30 cellular contexts compared by ENCODE assay signal in the genomic region with DNA sequence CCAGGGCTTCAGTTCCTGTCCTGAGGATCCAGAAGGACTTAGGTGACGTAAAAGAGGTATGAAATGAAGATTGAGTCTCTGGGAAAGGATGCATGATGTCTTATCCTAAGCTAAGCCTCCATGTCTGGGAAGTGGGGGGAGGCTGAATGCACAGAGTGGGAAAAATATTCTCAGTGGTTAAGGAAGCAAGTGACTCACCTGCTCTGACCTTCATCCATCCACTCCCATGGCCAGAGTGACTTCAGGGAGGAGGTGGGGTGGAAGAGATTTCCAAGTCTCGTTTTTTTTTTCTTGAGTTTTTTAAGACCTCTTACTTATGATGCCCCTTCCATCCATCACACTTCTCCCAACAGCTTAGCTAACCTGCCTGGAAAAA. TPM values are rescaled to one million over a fixed set of nuclear protein-coding genes. Genes with fewer than 3 reads are reported as not detected.
DNase-seq lines count a peak whose midpoint lies in the region; ATAC-seq and TF ChIP-seq lines count a peak whose summit lies in the region.
"Had no signal": no experiment of that assay in that cellular context is flagged by ENCODE, and none has a peak within 500 bp of the region (broad histone marks: within the 10 kb centered on the region; RNA-seq: fewer than 3 reads in every experiment).

No MANE protein-coding gene starts in this region.

- H3K9me3 ChIP-seq in PC-3 (ENCODE audit: low read length) (no peaks in the 10 kb centered on the region), mucosa of descending colon (no peaks in the 10 kb centered on the region)
- H3K9me3 ChIP-seq: colonic mucosa, MG63, right lobe of liver had no signal

- POLR2A ChIA-PET in PC-3 (lab: Charles Lee; ENCODE audit: unreplicated experiment) = interaction anchor here (0.5 to 0.7 kb wide), 2 partner anchors 35 to 238 kb away, joined by 3 to 11 read pairs; no protein-coding TSS in a partner anchor

- no peaks in the 10 kb centered on the region for H3K79me2 ChIP-seq in PC-3 (ENCODE audit: low read length)

- intact Hi-C loops in PC-3 (cut with micrococcal nuclease) = no loop called here
- intact Hi-C loops in mucosa of descending colon (cut with DNase I, micrococcal nuclease) = no loop called here

- no peaks in the 10 kb centered on the region for H3K27me3 ChIP-seq in PC-3 (ENCODE audit: low read length)
- H3K27me3 ChIP-seq: colonic mucosa, MG63, right lobe of liver, stomach had no signal

- H3K4me2 ChIP-seq in PC-3 (ENCODE audit: low read length) = peak overlapping the region; percentile 32; the same call in 1 of the 2 replicates

- CTCF ChIA-PET in PC-3 (lab: Charles Lee) = no interaction called here
- CTCF ChIA-PET in activated naive CD4-positive, alpha-beta T cell treated with anti-CD3 and anti-CD28 coated beads, Interleukin-2, amount 10 ng/mL, durations not matched to agents 7 days and 5 days (lab: Charles Lee) = interaction anchor here (0.7 to 1.5 kb wide), 2 partner anchors 19 to 110 kb away, joined by 4 to 5 read pairs; no protein-coding TSS in a partner anchor

- H3K27ac ChIP-seq in PC-3 (ENCODE audit: low read length) = peak overlapping the region; percentile 60
- H3K27ac ChIP-seq: colonic mucosa, lower lobe of right lung, right lobe of liver, stomach had no signal

- no peak overlapping the region for H3K27ac Mint-ChIP-seq in activated naive CD4-positive, alpha-beta T cell treated with anti-CD3 and anti-CD28 coated beads, Interleukin-2, amount 10 ng/mL, durations not matched to agents 7 days and 5 days
- H3K27ac Mint-ChIP-seq: activated CD4-positive, alpha-beta T cell treated with anti-CD3 and anti-CD28 coated beads for 36 hours; activated CD8-positive, alpha-beta T cell treated with anti-CD3 and anti-CD28 coated beads for 36 hours; activated naive CD4-positive, alpha-beta T cell treated with anti-CD3 and anti-CD28 coated beads, Interleukin-2, amount 50 U/mL, for 72 hours; activated T-helper 2 cell treated with anti-CD3 and anti-CD28 coated beads, Interferon-gamma antibody, Interleukin-2, Interleukin-4, amounts not matched to agents 10 μg/mL and 5 μg/mL and 100 μg/mL, durations not matched to agents 14 hours and 24 hours and 36 hours; B cell; CD4-positive, alpha-beta memory T cell; naive thymus-derived CD8-positive, alpha-beta T cell; progenitor cell of endocrine pancreas had no signal

- BruUV-seq in PC-3 (replicated peaks; lab: Mats Ljungman, UMichigan) = no TSS peak

- no peaks in the 10 kb centered on the region for H3K36me3 Mint-ChIP-seq in activated naive CD4-positive, alpha-beta T cell treated with anti-CD3 and anti-CD28 coated beads, Interleukin-2, amount 10 ng/mL, durations not matched to agents 7 days and 5 days

- no peak overlapping the region for H3K9ac ChIP-seq in PC-3 (ENCODE audit: low read length)

- H3K9me3 Mint-ChIP-seq in activated naive CD4-positive, alpha-beta T cell treated with anti-CD3 and anti-CD28 coated beads, Interleukin-2, amount 10 ng/mL, durations not matched to agents 7 days and 5 days = no peaks in the 10 kb centered on the region
- H3K9me3 Mint-ChIP-seq: activated T-helper 2 cell treated with anti-CD3 and anti-CD28 coated beads, Interferon-gamma antibody, Interleukin-2, Interleukin-4, amounts not matched to agents 10 μg/mL and 5 μg/mL and 100 μg/mL, durations not matched to agents 14 hours and 24 hours and 36 hours had no signal

- TF ChIP-seq CTCF in PC-3 (conservative IDR thresholded peaks at IDR 0.05; ENCODE audit: low read depth, low read length) (no peak), fibroblast of mammary gland (conservative IDR thresholded peaks at IDR 0.05; ENCODE audit: control insufficient read depth, insufficient read depth, low read depth, low read length) (no peak), mucosa of descending colon (IDR thresholded peaks at IDR 0.05) (no peak)

- no peak overlapping the region for H3K4me3 Mint-ChIP-seq in activated naive CD4-positive, alpha-beta T cell treated with anti-CD3 and anti-CD28 coated beads, Interleukin-2, amount 10 ng/mL, durations not matched to agents 7 days and 5 days
- H3K4me3 Mint-ChIP-seq: activated CD4-positive, alpha-beta T cell treated with anti-CD3 and anti-CD28 coated beads for 36 hours; activated CD8-positive, alpha-beta T cell treated with anti-CD3 and anti-CD28 coated beads for 36 hours; B cell; CD4-positive, alpha-beta memory T cell; naive thymus-derived CD8-positive, alpha-beta T cell had no signal

- H3K4me3 ChIP-seq in PC-3 (ENCODE audit: low read length) = no peak overlapping the region
- H3K4me3 ChIP-seq in fibroblast of mammary gland (ENCODE audit: control insufficient read depth, low read depth, low read length) = no peak overlapping the region
- H3K4me3 ChIP-seq in mucosa of descending colon = no peak overlapping the region
- H3K4me3 ChIP-seq: colonic mucosa, lower lobe of right lung, MG63, right lobe of liver, stomach had no signal

- H3K4me1 ChIP-seq in PC-3 (ENCODE audit: insufficient read depth, low read length) (peaks cover 14% of the 10 kb centered on the region), mucosa of descending colon (ENCODE audit: low read depth) (no peaks in the 10 kb centered on the region)
- H3K4me1 ChIP-seq: colonic mucosa, lower lobe of right lung, right lobe of liver, stomach had no signal

- no peaks in the 10 kb centered on the region for H3K4me1 Mint-ChIP-seq in activated naive CD4-positive, alpha-beta T cell treated with anti-CD3 and anti-CD28 coated beads, Interleukin-2, amount 10 ng/mL, durations not matched to agents 7 days and 5 days
- H3K4me1 Mint-ChIP-seq: activated CD4-positive, alpha-beta T cell treated with anti-CD3 and anti-CD28 coated beads for 36 hours; B cell; CD4-positive, alpha-beta memory T cell; naive thymus-derived CD8-positive, alpha-beta T cell had no signal

- peak overlapping the region; percentile 57 for H2AFZ ChIP-seq in PC-3 (ENCODE audit: low read length)

- ATAC-seq in PC-3 (peak; percentile 70), mucosa of descending colon (peak; percentile 12), HG03439 (IDR thresholded peaks at IDR 0.05; ENCODE audit: unreplicated experiment) (no peak), GM18870 (IDR thresholded peaks at IDR 0.05; ENCODE audit: unreplicated experiment) (no peak)
- ATAC-seq: activated CD4-positive, alpha-beta T cell treated with anti-CD3 and anti-CD28 coated beads for 36 hours; activated CD8-positive, alpha-beta T cell treated with anti-CD3 and anti-CD28 coated beads for 36 hours; activated naive CD4-positive, alpha-beta T cell treated with anti-CD3 and anti-CD28 coated beads, Interleukin-2, amount 50 U/mL, for 72 hours; naive thymus-derived CD8-positive, alpha-beta T cell had no signal

- H3K27me3 Mint-ChIP-seq in activated naive CD4-positive, alpha-beta T cell treated with anti-CD3 and anti-CD28 coated beads, Interleukin-2, amount 10 ng/mL, durations not matched to agents 7 days and 5 days = peaks cover 21% of the 10 kb centered on the region
- H3K27me3 Mint-ChIP-seq: progenitor cell of endocrine pancreas had no signal

- no peaks in the 10 kb centered on the region for H4K20me1 ChIP-seq in PC-3 (ENCODE audit: low read length)

- DNase-seq in EL (peak; percentile 14), PC-3 (peak; percentile 38), fibroblast of mammary gland (ENCODE audit: low read depth) (peak; percentile 10), mucosa of descending colon (no peak), DMS114 treated with DMSO at 0.1 percent for 48 hours (lab: John Stamatoyannopoulos, UW; ENCODE audit: unreplicated experiment) (no peak)
- DNase-seq in activated naive CD4-positive, alpha-beta T cell treated with anti-CD3 and anti-CD28 coated beads, Interleukin-2, amount 10 ng/mL, durations not matched to agents 7 days and 5 days = no peak
- DNase-seq: ACHN; activated CD4-positive, alpha-beta T cell treated with anti-CD3 and anti-CD28 coated beads for 36 hours; activated CD8-positive, alpha-beta T cell treated with anti-CD3 and anti-CD28 coated beads for 36 hours; anterior cingulate cortex; CD4-positive, alpha-beta memory T cell; colonic mucosa; effector CD8-positive, alpha-beta T cell; islet precursor cell; KG1; lower lobe of right lung; MG63; naive thymus-derived CD8-positive, alpha-beta T cell; NCI-H526; NK-92 treated with Interleukin-12 subunit alpha and Interleukin-12 subunit beta, amount 100 ng/mL, for 24 hours; Right ventricle myocardium superior; stimulated activated CD4-positive, alpha-beta T cell treated with anti-CD3 and anti-CD28 coated beads, Interleukin-4, amount 100 ng/mL, for 1 hour; stomach had no signal

- no peaks in the 10 kb centered on the region for H3K36me3 ChIP-seq in PC-3 (ENCODE audit: low read depth, low read length)
- H3K36me3 ChIP-seq in mucosa of descending colon (ENCODE audit: low read depth) = no peaks in the 10 kb centered on the region
- H3K36me3 ChIP-seq: colonic mucosa, lower lobe of right lung, MG63, right lobe of liver, stomach had no signal

- H3K9me2 ChIP-seq in PC-3 (replicated peaks; ENCODE audit: low read length) = no peaks in the 10 kb centered on the region

- H3F3A ChIP-seq in PC-3 (ENCODE audit: low read length, unreplicated experiment) = no peaks in the 10 kb centered on the region

RNA-seq across cellular contexts. Expression of a gene that starts 32.5 kb away (rescaled TPM):
- total RNA-seq in PC-3 (2014; rRNA removed) = 25.5 and 28.4 TPM in 2 replicates
- 10 to 100 TPM; 18.3 to 32.4 (median 20.6) TPM for total RNA-seq in mucosa of descending colon

Comparison
In these comparisons a context has a peak if more than half of its experiments do, and no peak if none do; other contexts are left out.
1. DNase-seq: peak in EL (single experiment), PC-3 (single experiment) and fibroblast of mammary gland (single experiment); none in mucosa of descending colon (0 of 3), DMS114 treated with DMSO at 0.1 percent for 48 hours (single experiment) and activated naive CD4-positive, alpha-beta T cell treated with anti-CD3 and anti-CD28 coated beads, Interleukin-2, amount 10 ng/mL, durations not matched to agents 7 days and 5 days (single experiment).
2. ATAC-seq: peak in PC-3 (single experiment) and mucosa of descending colon (single experiment); none in HG03439 (single experiment) and GM18870 (single experiment).